1 cellular context compared by ENCODE assay signal in the genomic region with DNA sequence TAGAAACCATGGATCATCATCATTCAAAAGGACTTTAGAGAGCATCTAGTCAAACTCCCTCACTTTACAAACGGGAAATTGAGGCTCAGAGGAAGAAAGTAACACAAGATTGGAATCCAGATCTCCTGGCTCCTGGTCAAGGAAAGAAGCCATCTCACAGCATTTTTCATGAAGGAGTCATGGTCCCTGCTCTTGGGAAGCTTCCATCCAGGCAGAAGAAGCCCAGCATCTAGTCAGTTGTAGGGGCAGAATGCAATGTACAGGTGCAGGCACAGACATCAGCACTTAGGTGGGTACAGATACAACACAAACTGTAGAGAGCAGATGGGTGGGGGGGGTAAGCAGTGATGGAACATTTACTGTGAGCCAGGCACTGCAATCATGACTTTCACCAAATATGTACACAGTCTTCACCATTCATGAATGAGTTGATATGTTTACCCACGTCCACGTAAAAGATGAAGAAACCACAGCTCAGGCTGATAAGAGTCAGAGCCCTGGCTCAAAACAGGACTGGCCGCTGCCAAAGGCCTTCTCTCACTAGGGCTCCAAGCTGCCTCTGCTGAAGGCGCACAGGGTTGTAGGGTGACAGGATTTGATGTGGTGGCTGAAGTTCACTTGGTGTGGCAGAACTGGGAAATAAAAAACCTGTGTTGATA.
A peak's percentile ranks its signal among the peaks of the same experiment; 100 is the strongest.
TF ChIP-seq lines count a peak whose summit lies in the region.

No MANE protein-coding gene starts in this region.

TF ChIP-seq in IMR-90, 13 proteins besides CTCF, POLR2A, EP300 and RAD21 (continued from another document):
- TF ChIP-seq MAZ (IDR thresholded peaks at IDR 0.05; ENCODE audit: borderline replicate concordance, low read depth, low read length) (no peak; the same call in 1 of the 2 replicates), SMC3 (IDR thresholded peaks at IDR 0.05; ENCODE audit: low read depth, low read length) (no peak), CHD1 (IDR thresholded peaks at IDR 0.05; ENCODE audit: low read depth, low read length) (no peak), USF2 (IDR thresholded peaks at IDR 0.05; ENCODE audit: low read depth, low read length) (no peak), RCOR1 (IDR thresholded peaks at IDR 0.05; ENCODE audit: insufficient replicate concordance, low read length) (peak; percentile 31), BHLHE40 (IDR thresholded peaks at IDR 0.05; ENCODE audit: low read depth, low read length) (no peak)
